In the genomic region with DNA sequence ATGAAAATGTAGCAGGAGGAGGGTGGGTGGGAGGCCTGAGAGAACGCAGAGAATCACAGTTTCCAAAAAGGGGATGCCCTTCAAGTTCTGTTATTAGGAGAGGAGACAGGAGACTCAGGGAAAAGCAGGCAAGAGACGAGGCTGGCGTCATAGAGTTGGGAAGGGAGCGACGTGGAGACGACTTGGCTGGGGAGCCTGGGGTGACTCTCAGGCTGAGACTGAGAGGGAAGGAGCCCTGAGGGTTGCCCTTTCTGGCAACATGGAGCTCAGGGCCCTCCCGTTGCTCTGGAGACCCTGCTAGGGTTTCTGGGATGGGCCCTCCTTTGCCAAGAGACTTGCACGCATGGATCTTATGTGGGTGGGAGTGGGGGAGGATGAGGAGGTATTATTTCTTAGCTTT, we compare ENCODE assay signal across 37 cellular contexts.
DNase-seq lines count a peak whose midpoint lies in the region; ATAC-seq, FAIRE-seq and TF ChIP-seq lines count a peak whose summit lies in the region.
"Had no signal": no experiment of that assay in that cellular context is flagged by ENCODE, and none has a peak within 500 bp of the region (broad histone marks: within the 10 kb centered on the region; RNA-seq: fewer than 3 reads in every experiment).

No MANE protein-coding gene starts in this region.

- H4K20me1 ChIP-seq in neural progenitor cell (ENCODE audit: low read depth), result no peaks in the 10 kb centered on the region
- H4K20me1 ChIP-seq: BLaER1; BLaER1 treated with 17β-estradiol and CSF1 and Interleukin-3, amounts not matched to agents 10 nM and 100 nM had no signal

- H3K27ac Mint-ChIP-seq in neural progenitor cell, result peak overlapping the region; percentile 69
- H3K27ac Mint-ChIP-seq in activated CD8-positive, alpha-beta T cell treated with anti-CD3 and anti-CD28 coated beads, Interleukin-2, amount 10 ng/mL, durations not matched to agents 7 days and 5 days, result no peak overlapping the region
- H3K27ac Mint-ChIP-seq: B cell; CD4-positive, alpha-beta memory T cell; CD4-positive, alpha-beta T cell; CD4-positive, CD25-positive, alpha-beta regulatory T cell; CD8-positive, alpha-beta T cell had no signal

- H3K4me1 ChIP-seq in RWPE2 (ENCODE audit: insufficient read depth, poor library complexity, severe bottlenecking) (no peaks in the 10 kb centered on the region), neural progenitor cell (peaks cover 20% of the 10 kb centered on the region)
- H3K4me1 ChIP-seq: A549, BE2C, Caco-2 had no signal

- no peak overlapping the region for H3K27ac ChIP-seq in RWPE2 (ENCODE audit: poor library complexity, severe bottlenecking)
- H3K27ac ChIP-seq in neural progenitor cell, result no peak overlapping the region
- H3K27ac ChIP-seq: 22Rv1; A549; BLaER1; BLaER1 treated with 17β-estradiol and CSF1 and Interleukin-3, amounts not matched to agents 10 nM and 100 nM; C4-2B had no signal

- intact Hi-C loops in posterior vena cava (cut with DNase I), result no loop called here

- H3K4me1 Mint-ChIP-seq in neural progenitor cell, result peaks cover 29% of the 10 kb centered on the region
- H3K4me1 Mint-ChIP-seq in activated CD8-positive, alpha-beta T cell treated with anti-CD3 and anti-CD28 coated beads, Interleukin-2, amount 10 ng/mL, durations not matched to agents 7 days and 5 days (ENCODE audit: low read depth), result no peaks in the 10 kb centered on the region
- H3K4me1 Mint-ChIP-seq: B cell; CD4-positive, alpha-beta memory T cell; CD4-positive, CD25-positive, alpha-beta regulatory T cell; CD8-positive, alpha-beta memory T cell had no signal

- no peak for ATAC-seq in RWPE2 (ENCODE audit: low read depth)
- ATAC-seq in activated CD8-positive, alpha-beta T cell treated with anti-CD3 and anti-CD28 coated beads, Interleukin-2, amount 10 ng/mL, durations not matched to agents 7 days and 5 days, result no peak
- ATAC-seq: A549; CD8-positive, alpha-beta T cell had no signal

- TF ChIP-seq CTCF in RWPE2 (IDR thresholded peaks at IDR 0.05; ENCODE audit: poor library complexity, severe bottlenecking), result no peak
- no peak for TF ChIP-seq CTCF in neural progenitor cell (IDR thresholded peaks at IDR 0.05)

- H3K4me2 ChIP-seq in neural progenitor cell, result no peak overlapping the region
- H3K4me2 ChIP-seq: A549; BLaER1; BLaER1 treated with 17β-estradiol and CSF1 and Interleukin-3, amounts not matched to agents 10 nM and 100 nM had no signal

- no peak for TF ChIP-seq POLR2A in H54 (IDR thresholded peaks at IDR 0.05; ENCODE audit: low read depth, low read length)

- peak; percentile 8 for DNase-seq in activated effector memory CD4-positive, alpha-beta T cell treated with anti-CD3 and anti-CD28 coated beads, Interleukin-2, amount 50 U/mL, for 16 hours
- no peak for DNase-seq in activated effector memory CD4-positive, alpha-beta T cell treated with Interleukin-2 at 50 U/mL for 16 hours
- DNase-seq in RWPE2 (ENCODE audit: low spot score), result peak; percentile 72
- DNase-seq in neural progenitor cell (ENCODE audit: low spot score), result no peak
- peak; percentile 43 for DNase-seq in posterior vena cava (ENCODE audit: low spot score)
- no peak for DNase-seq in NCI-H2227 (lab: John Stamatoyannopoulos, UW; ENCODE audit: unreplicated experiment)
- no peak for DNase-seq in H54 (ENCODE audit: insufficient read length, low spot score)
- no peak for DNase-seq in activated CD8-positive, alpha-beta T cell treated with anti-CD3 and anti-CD28 coated beads, Interleukin-2, amount 10 ng/mL, durations not matched to agents 7 days and 5 days
- DNase-seq: 8988T; ACHN; AML-193; BE2C; C1 segment of cervical spinal cord; Caco-2; Calu3; CD4-positive, alpha-beta memory T cell; CD4-positive, alpha-beta T cell; CD4-positive, CD25-positive, alpha-beta regulatory T cell; CD8-positive, alpha-beta memory T cell; CD8-positive, alpha-beta T cell; COR-L47; DMS 273 treated with DMSO at 0.1 percent for 48 hours; DMS153; DMS53; DMS79; DMS79 treated with DMSO at 0.1 percent for 48 hours; DND-41; EL had no signal

- peaks cover 10% of the 10 kb centered on the region for H3K36me3 Mint-ChIP-seq in neural progenitor cell
- no peaks in the 10 kb centered on the region for H3K36me3 Mint-ChIP-seq in activated CD8-positive, alpha-beta T cell treated with anti-CD3 and anti-CD28 coated beads, Interleukin-2, amount 10 ng/mL, durations not matched to agents 7 days and 5 days (ENCODE audit: low read depth)
- H3K36me3 Mint-ChIP-seq: CD14-positive monocyte; CD4-positive, alpha-beta memory T cell; CD4-positive, CD25-positive, alpha-beta regulatory T cell; CD8-positive, alpha-beta memory T cell; CD8-positive, alpha-beta T cell had no signal

- H3K9ac ChIP-seq in neural progenitor cell, result no peak overlapping the region
- H3K9ac ChIP-seq: BLaER1; BLaER1 treated with 17β-estradiol and CSF1 and Interleukin-3, amounts not matched to agents 10 nM and 100 nM had no signal

- H3F3A ChIP-seq in neural progenitor cell (ENCODE audit: low read depth), result no peaks in the 10 kb centered on the region

- no peak for FAIRE-seq in H54 (lab: Jason Lieb, UNC)
- FAIRE-seq: A204.1, A549, D721Med had no signal

- H3K79me2 ChIP-seq in neural progenitor cell (ENCODE audit: low read depth), result no peaks in the 10 kb centered on the region

- H3K27me3 Mint-ChIP-seq in neural progenitor cell (ENCODE audit: insufficient read depth, low read depth), result peaks cover 4% of the 10 kb centered on the region
- H3K27me3 Mint-ChIP-seq in activated CD8-positive, alpha-beta T cell treated with anti-CD3 and anti-CD28 coated beads, Interleukin-2, amount 10 ng/mL, durations not matched to agents 7 days and 5 days (ENCODE audit: low read depth), result no peaks in the 10 kb centered on the region
- H3K27me3 Mint-ChIP-seq: B cell; CD4-positive, CD25-positive, alpha-beta regulatory T cell had no signal

- POLR2A ChIA-PET in activated CD8-positive, alpha-beta T cell treated with anti-CD3 and anti-CD28 coated beads, Interleukin-2, amount 10 ng/mL, durations not matched to agents 7 days and 5 days (lab: Charles Lee), result interaction anchor here (0.6 kb wide), 1 partner anchor 184 kb away, joined by 3 read pairs; no protein-coding TSS in a partner anchor

- H3K36me3 ChIP-seq in RWPE2 (ENCODE audit: low read depth) (peaks cover 58% of the 10 kb centered on the region), neural progenitor cell (no peaks in the 10 kb centered on the region)
- H3K36me3 ChIP-seq: BE2C; BLaER1; BLaER1 treated with 17β-estradiol and CSF1 and Interleukin-3, amounts not matched to agents 10 nM and 100 nM had no signal

- H3K4me3 Mint-ChIP-seq in neural progenitor cell, result no peak overlapping the region
- H3K4me3 Mint-ChIP-seq in activated CD8-positive, alpha-beta T cell treated with anti-CD3 and anti-CD28 coated beads, Interleukin-2, amount 10 ng/mL, durations not matched to agents 7 days and 5 days, result no peak overlapping the region
- H3K4me3 Mint-ChIP-seq: B cell; CD14-positive monocyte; CD4-positive, alpha-beta memory T cell; CD4-positive, alpha-beta T cell; CD4-positive, CD25-positive, alpha-beta regulatory T cell; CD8-positive, alpha-beta memory T cell; CD8-positive, alpha-beta T cell had no signal

- H3K9me3 ChIP-seq in RWPE2 (ENCODE audit: severe bottlenecking), result no peaks in the 10 kb centered on the region
- no peaks in the 10 kb centered on the region for H3K9me3 ChIP-seq in neural progenitor cell (ENCODE audit: low read depth)
- H3K9me3 ChIP-seq: A549, BE2C had no signal

- H2AFZ ChIP-seq in neural progenitor cell (replicated peaks), result no peak overlapping the region

- H3K27me3 ChIP-seq in RWPE2 (ENCODE audit: insufficient read depth, poor library complexity, severe bottlenecking) (no peaks in the 10 kb centered on the region), neural progenitor cell (peaks cover 12% of the 10 kb centered on the region)
- H3K27me3 ChIP-seq: BE2C; BLaER1; BLaER1 treated with 17β-estradiol and CSF1 and Interleukin-3, amounts not matched to agents 10 nM and 100 nM had no signal

- H3K4me3 ChIP-seq in RWPE2 (ENCODE audit: severe bottlenecking) (no peak overlapping the region), neural progenitor cell (no peak overlapping the region)
- H3K4me3 ChIP-seq: A549; BLaER1; BLaER1 treated with 17β-estradiol and CSF1 and Interleukin-3, amounts not matched to agents 10 nM and 100 nM had no signal

- CTCF ChIA-PET in activated CD8-positive, alpha-beta T cell treated with anti-CD3 and anti-CD28 coated beads, Interleukin-2, amount 10 ng/mL, durations not matched to agents 7 days and 5 days (lab: Charles Lee), result no interaction called here

- peaks cover 7% of the 10 kb centered on the region for H3K9me3 Mint-ChIP-seq in neural progenitor cell
- H3K9me3 Mint-ChIP-seq in activated CD8-positive, alpha-beta T cell treated with anti-CD3 and anti-CD28 coated beads, Interleukin-2, amount 10 ng/mL, durations not matched to agents 7 days and 5 days (ENCODE audit: insufficient read depth), result no peaks in the 10 kb centered on the region
- H3K9me3 Mint-ChIP-seq: CD4-positive, alpha-beta T cell; CD8-positive, alpha-beta T cell had no signal

Comparison
In these comparisons a context has a peak if more than half of its experiments do, and no peak if none do; other contexts are left out.
1. DNase-seq: peak in activated effector memory CD4-positive, alpha-beta T cell treated with anti-CD3 and anti-CD28 coated beads, Interleukin-2, amount 50 U/mL, for 16 hours (single experiment), RWPE2 (single experiment) and posterior vena cava (single experiment); none in activated effector memory CD4-positive, alpha-beta T cell treated with Interleukin-2 at 50 U/mL for 16 hours (single experiment), neural progenitor cell (single experiment), NCI-H2227 (single experiment), H54 (single experiment) and activated CD8-positive, alpha-beta T cell treated with anti-CD3 and anti-CD28 coated beads, Interleukin-2, amount 10 ng/mL, durations not matched to agents 7 days and 5 days (single experiment).